Comparison of ENCODE assay signal across 10 cellular contexts in genomic region chr2:102025016-102025491, GRCh38. TPM values are rescaled to one million over a fixed set of nuclear protein-coding genes. Genes with fewer than 3 reads are reported as not detected.
DNase-seq lines count a peak whose midpoint lies in the region; ATAC-seq and TF ChIP-seq lines count a peak whose summit lies in the region.
"Had no signal": no experiment of that assay in that cellular context is flagged by ENCODE, and none has a peak within 500 bp of the region (broad histone marks: within the 10 kb centered on the region; RNA-seq: fewer than 3 reads in every experiment).

No MANE protein-coding gene starts in this region.

- no peaks in the 10 kb centered on the region for H3K79me2 ChIP-seq in OCI-LY3 (ENCODE audit: low read length)

- CTCF ChIA-PET in activated CD8-positive, alpha-beta memory T cell treated with anti-CD3 and anti-CD28 coated beads, Interleukin-2, amount 10 ng/mL, durations not matched to agents 7 days and 5 days (lab: Charles Lee) = interaction anchor here (5.0 kb wide), 1 partner anchor 216 kb away, joined by 35 read pairs; no protein-coding TSS in a partner anchor
- CTCF ChIA-PET in activated naive CD4-positive, alpha-beta T cell treated with anti-CD3 and anti-CD28 coated beads for 36 hours (lab: Charles Lee) = interaction anchor here (1.1 to 7.8 kb wide), 2 partner anchors 25 to 215 kb away, joined by 3 to 49 read pairs; no protein-coding TSS in a partner anchor

- no peak overlapping the region for H3K4me3 Mint-ChIP-seq in HFFc6
- H3K4me3 Mint-ChIP-seq in activated CD8-positive, alpha-beta memory T cell treated with anti-CD3 and anti-CD28 coated beads, Interleukin-2, amount 10 ng/mL, durations not matched to agents 7 days and 5 days = no peak overlapping the region
- H3K4me3 Mint-ChIP-seq in activated naive CD4-positive, alpha-beta T cell treated with anti-CD3 and anti-CD28 coated beads for 36 hours = no peak overlapping the region

- no peaks in the 10 kb centered on the region for H4K20me1 ChIP-seq in OCI-LY3 (ENCODE audit: insufficient read depth, low read length)

- H3K9ac ChIP-seq in OCI-LY3 (ENCODE audit: low read length) = peak overlapping the region; percentile 22; the same call in 1 of the 2 replicates

- no peaks in the 10 kb centered on the region for H3K9me3 Mint-ChIP-seq in HFFc6
- no peaks in the 10 kb centered on the region for H3K9me3 Mint-ChIP-seq in activated CD8-positive, alpha-beta memory T cell treated with anti-CD3 and anti-CD28 coated beads, Interleukin-2, amount 10 ng/mL, durations not matched to agents 7 days and 5 days (ENCODE audit: low read depth)
- H3K9me3 Mint-ChIP-seq in activated naive CD4-positive, alpha-beta T cell treated with anti-CD3 and anti-CD28 coated beads for 36 hours = no peaks in the 10 kb centered on the region

- H3K36me3 Mint-ChIP-seq in HFFc6 (ENCODE audit: low read depth) = peaks cover 3% of the 10 kb centered on the region; the same call in 1 of the 2 replicates
- H3K36me3 Mint-ChIP-seq in activated CD8-positive, alpha-beta memory T cell treated with anti-CD3 and anti-CD28 coated beads, Interleukin-2, amount 10 ng/mL, durations not matched to agents 7 days and 5 days = no peaks in the 10 kb centered on the region
- peaks cover 4% of the 10 kb centered on the region for H3K36me3 Mint-ChIP-seq in activated naive CD4-positive, alpha-beta T cell treated with anti-CD3 and anti-CD28 coated beads for 36 hours (ENCODE audit: low read depth)

- no peak overlapping the region for H2AFZ ChIP-seq in OCI-LY3 (ENCODE audit: low read depth, low read length)

- H3K4me3 ChIP-seq in OCI-LY3 (ENCODE audit: low read length) = peak overlapping the region; percentile 41
- H3K4me3 ChIP-seq in neutrophil (ENCODE audit: low read depth in 1 of 2, low read length in 1 of 2) = no peak overlapping the region

- DNase-seq in HFFc6 = peak; percentile 10
- no peak for DNase-seq in activated CD8-positive, alpha-beta memory T cell treated with anti-CD3 and anti-CD28 coated beads, Interleukin-2, amount 10 ng/mL, durations not matched to agents 7 days and 5 days
- no peak for DNase-seq in activated naive CD4-positive, alpha-beta T cell treated with anti-CD3 and anti-CD28 coated beads for 36 hours
- DNase-seq in GF-D8 (lab: John Stamatoyannopoulos, UW) = no peak
- no peak for DNase-seq in dedifferentiated amniotic fluid mesenchymal stem cell (ENCODE audit: extremely low spot score)
- DNase-seq: NCI-H1436 had no signal

- H3K27me3 ChIP-seq in OCI-LY3 (ENCODE audit: low read depth, low read length) (no peaks in the 10 kb centered on the region), neutrophil (no peaks in the 10 kb centered on the region)

- H3K4me1 ChIP-seq in OCI-LY3 (ENCODE audit: low read length) = peaks cover 45% of the 10 kb centered on the region
- H3K4me1 ChIP-seq in neutrophil (ENCODE audit: control insufficient read depth in 1 of 2, insufficient read depth in 1 of 2, low read depth in 1 of 2, low read length in 1 of 2) = peaks cover 8 to 10% of the 10 kb centered on the region in 2 experiments

- peak overlapping the region; percentile 54 for H3K27ac ChIP-seq in OCI-LY3 (ENCODE audit: low read length)
- peak overlapping the region; percentile 70 for H3K27ac ChIP-seq in neutrophil

- no peak for TF ChIP-seq CTCF in HFFc6 (IDR thresholded peaks at IDR 0.05)
- no peak for TF ChIP-seq CTCF in OCI-LY3 (IDR thresholded peaks at IDR 0.05; ENCODE audit: low read depth, low read length)
- TF ChIP-seq CTCF in neutrophil (IDR thresholded peaks at IDR 0.05) = no peak

- H3K4me2 ChIP-seq in OCI-LY3 (ENCODE audit: low read length) = peak overlapping the region; percentile 75

- H3K27ac Mint-ChIP-seq in HFFc6 = no peak overlapping the region
- no peak overlapping the region for H3K27ac Mint-ChIP-seq in activated CD8-positive, alpha-beta memory T cell treated with anti-CD3 and anti-CD28 coated beads, Interleukin-2, amount 10 ng/mL, durations not matched to agents 7 days and 5 days
- H3K27ac Mint-ChIP-seq in activated naive CD4-positive, alpha-beta T cell treated with anti-CD3 and anti-CD28 coated beads for 36 hours = no peak overlapping the region

- H3K9me3 ChIP-seq in OCI-LY3 (ENCODE audit: insufficient read depth, low read length) (no peaks in the 10 kb centered on the region), neutrophil (no peaks in the 10 kb centered on the region)

- peak; percentile 78 for ATAC-seq in GM18511 (IDR thresholded peaks at IDR 0.05; ENCODE audit: unreplicated experiment)
- ATAC-seq in activated CD8-positive, alpha-beta memory T cell treated with anti-CD3 and anti-CD28 coated beads, Interleukin-2, amount 10 ng/mL, durations not matched to agents 7 days and 5 days = no peak

- peaks cover 1% of the 10 kb centered on the region; the same call in 1 of the 2 replicates for H3K27me3 Mint-ChIP-seq in HFFc6 (ENCODE audit: insufficient read depth)
- peaks cover 5% of the 10 kb centered on the region for H3K27me3 Mint-ChIP-seq in activated CD8-positive, alpha-beta memory T cell treated with anti-CD3 and anti-CD28 coated beads, Interleukin-2, amount 10 ng/mL, durations not matched to agents 7 days and 5 days
- H3K27me3 Mint-ChIP-seq in activated naive CD4-positive, alpha-beta T cell treated with anti-CD3 and anti-CD28 coated beads for 36 hours (ENCODE audit: low read depth) = no peaks in the 10 kb centered on the region

- H3K36me3 ChIP-seq in OCI-LY3 (replicated peaks; ENCODE audit: low read depth, low read length) (peaks cover 7% of the 10 kb centered on the region), neutrophil (peaks cover 100% of the 10 kb centered on the region)

- peaks cover 75% of the 10 kb centered on the region for H3K4me1 Mint-ChIP-seq in HFFc6 (ENCODE audit: low read depth)
- peaks cover 17% of the 10 kb centered on the region for H3K4me1 Mint-ChIP-seq in activated CD8-positive, alpha-beta memory T cell treated with anti-CD3 and anti-CD28 coated beads, Interleukin-2, amount 10 ng/mL, durations not matched to agents 7 days and 5 days
- peaks cover 48% of the 10 kb centered on the region for H3K4me1 Mint-ChIP-seq in activated naive CD4-positive, alpha-beta T cell treated with anti-CD3 and anti-CD28 coated beads for 36 hours (ENCODE audit: low read depth)

- intact Hi-C loops in activated naive CD4-positive, alpha-beta T cell treated with anti-CD3 and anti-CD28 coated beads for 36 hours (cut with micrococcal nuclease) = no loop called here

RNA-seq across cellular contexts. Expression of gene IL1R2, which starts 33.3 kb away (rescaled TPM):
- under 1 TPM in 2 of 6 experiments, not detected in 4; 0.25 to 0.36 TPM for total RNA-seq in HFFc6 (2021; fragmentation: NEBNext Ultra II Directional; extraction: Animal tissue kit (Norgen Biotek cat#: 25700))
- under 1 TPM in 1 of 2 experiments, not detected in 1; 0.88 TPM for total RNA-seq in activated CD8-positive, alpha-beta memory T cell treated with anti-CD3 and anti-CD28 coated beads, Interleukin-2, amount 10 ng/mL, durations not matched to agents 7 days and 5 days
- 10 to 100 TPM; 10.3 to 10.5 TPM for total RNA-seq in activated naive CD4-positive, alpha-beta T cell treated with anti-CD3 and anti-CD28 coated beads for 36 hours
- total RNA-seq: myocyte had no signal

Comparison
In these comparisons a context has a peak if more than half of its experiments do, and no peak if none do; other contexts are left out.
1. RNA of gene IL1R2, which starts 33.3 kb away (total RNA-seq): 10.3 to 10.5 TPM in activated naive CD4-positive, alpha-beta T cell treated with anti-CD3 and anti-CD28 coated beads for 36 hours; 0.88 TPM in activated CD8-positive, alpha-beta memory T cell treated with anti-CD3 and anti-CD28 coated beads, Interleukin-2, amount 10 ng/mL, durations not matched to agents 7 days and 5 days and 0.25 to 0.36 TPM in HFFc6; every median in the first group is over 4 times any median in the second.